In genomic region chr16:67528870-67529638, GRCh38 we compare ENCODE assay signal across 8 cellular contexts. TPM values are rescaled to one million over a fixed set of nuclear protein-coding genes. Genes with fewer than 3 reads are reported as not detected.
DNase-seq lines count a peak whose midpoint lies in the region; ATAC-seq and TF ChIP-seq lines count a peak whose summit lies in the region.

No MANE protein-coding gene starts in this region.

- peak overlapping the region in 1 of 2 donors; percentile 92 for H3K27ac Mint-ChIP-seq in natural killer cell treated with Interleukin-12 subunit alpha and Interleukin-12 subunit beta and Interleukin-15 and Interleukin-18, amount 100 ng/mL, for 72 hours

- H3K9me2 ChIP-seq in DOHH2 (replicated peaks; ENCODE audit: control insufficient read depth, low read length): no peaks in the 10 kb centered on the region

- ATAC-seq in esophagus mucosa (peak; percentile 33), HG03457 (IDR thresholded peaks at IDR 0.05; ENCODE audit: unreplicated experiment) (no peak)
- ATAC-seq in natural killer cell treated with Interleukin-12 subunit alpha and Interleukin-12 subunit beta and Interleukin-15 and Interleukin-18, amount 100 ng/mL, for 72 hours: peak; percentile 54 to 75

- TF ChIP-seq CTCF in DOHH2 (IDR thresholded peaks at IDR 0.05; ENCODE audit: low read depth, low read length, poor library complexity, severe bottlenecking): no peak
- TF ChIP-seq CTCF in HL-60 (IDR thresholded peaks at IDR 0.05; ENCODE audit: insufficient read depth, low read length): no peak

- H3K27me3 ChIP-seq in DOHH2 (ENCODE audit: control insufficient read depth, low read length) (peaks cover 9% of the 10 kb centered on the region), HL-60 (ENCODE audit: insufficient read depth, poor library complexity, severe bottlenecking) (no peaks in the 10 kb centered on the region)

- DNase-seq in HL-60 (ENCODE audit: low read depth in 1 of 2, low spot score in 1 of 2) (peak in 1 of 2 experiments; percentile 38), pons (ENCODE audit: low spot score) (no peak), NCI-H510A (lab: John Stamatoyannopoulos, UW) (no peak)
- peak; percentile 23 for DNase-seq in activated CD4-positive, alpha-beta T cell treated with anti-CD3 and anti-CD28 coated beads, Interleukin-2, amount 50 U/mL, for 1 hour
- DNase-seq in natural killer cell treated with Interleukin-12 subunit alpha and Interleukin-12 subunit beta and Interleukin-15 and Interleukin-18, amount 100 ng/mL, for 72 hours (ENCODE audit: low spot score): no peak

- no peaks in the 10 kb centered on the region for H3K36me3 ChIP-seq in DOHH2 (ENCODE audit: control insufficient read depth, low read length)

- H4K20me1 ChIP-seq in DOHH2 (ENCODE audit: control insufficient read depth, insufficient read depth, low read depth, low read length): 0 out of 2 replicates have a peak, but pooled peaks cover 4% of the 10 kb centered on the region

- peak overlapping the region; percentile 98 for H3K4me2 ChIP-seq in DOHH2 (ENCODE audit: low read length)

- peaks cover 12% of the 10 kb centered on the region for H3F3A ChIP-seq in DOHH2 (ENCODE audit: control insufficient read depth, insufficient read depth)

- peaks cover 54% of the 10 kb centered on the region for H3K4me1 ChIP-seq in DOHH2 (ENCODE audit: control insufficient read depth, low read length)

- H3K4me1 Mint-ChIP-seq in natural killer cell treated with Interleukin-12 subunit alpha and Interleukin-12 subunit beta and Interleukin-15 and Interleukin-18, amount 100 ng/mL, for 72 hours (ENCODE audit: low read depth in 2 of 2): peaks cover 19 to 20% of the 10 kb centered on the region in 2 donors

- H3K36me3 Mint-ChIP-seq in natural killer cell treated with Interleukin-12 subunit alpha and Interleukin-12 subunit beta and Interleukin-15 and Interleukin-18, amount 100 ng/mL, for 72 hours: no peaks in the 10 kb centered on the region

- peaks cover 0 to 4% of the 10 kb centered on the region in 2 donors for H3K27me3 Mint-ChIP-seq in natural killer cell treated with Interleukin-12 subunit alpha and Interleukin-12 subunit beta and Interleukin-15 and Interleukin-18, amount 100 ng/mL, for 72 hours

- H3K9me3 Mint-ChIP-seq in natural killer cell treated with Interleukin-12 subunit alpha and Interleukin-12 subunit beta and Interleukin-15 and Interleukin-18, amount 100 ng/mL, for 72 hours: no peaks in the 10 kb centered on the region

- peak overlapping the region; percentile 85 for H3K4me3 ChIP-seq in DOHH2 (ENCODE audit: low read length)
- H3K4me3 ChIP-seq in HL-60 (replicated peaks; ENCODE audit: insufficient read depth, low read length): peak overlapping the region; percentile 63

- peak overlapping the region; percentile 83 for H3K4me3 Mint-ChIP-seq in natural killer cell treated with Interleukin-12 subunit alpha and Interleukin-12 subunit beta and Interleukin-15 and Interleukin-18, amount 100 ng/mL, for 72 hours

- H3K79me2 ChIP-seq in DOHH2 (ENCODE audit: control insufficient read depth, low read length): peaks cover 8% of the 10 kb centered on the region

- H3K9me3 ChIP-seq in DOHH2 (ENCODE audit: control insufficient read depth, insufficient read depth, low read length): no peaks in the 10 kb centered on the region

- H3K27ac ChIP-seq in DOHH2 (ENCODE audit: low read depth, low read length) (peak overlapping the region; percentile 89; the same call in 1 of the 2 replicates), HL-60 (replicated peaks) (peak overlapping the region; percentile 52)

RNA-seq across cellular contexts. Expression of gene RIPOR1, which starts 0.4 kb away (rescaled TPM):
- 14.3 TPM for total RNA-seq in esophagus mucosa
- total RNA-seq in natural killer cell treated with Interleukin-12 subunit alpha and Interleukin-12 subunit beta and Interleukin-15 and Interleukin-18, amount 100 ng/mL, for 72 hours: 10 to 100 TPM; 47.7 to 48.2 TPM

RNA-seq across cellular contexts. Expression of gene CTCF, which starts 33.3 kb away (rescaled TPM):
- total RNA-seq in esophagus mucosa: 28.3 TPM
- total RNA-seq in natural killer cell treated with Interleukin-12 subunit alpha and Interleukin-12 subunit beta and Interleukin-15 and Interleukin-18, amount 100 ng/mL, for 72 hours: 10 to 100 TPM; 54.3 to 72.4 TPM

RNA-seq across cellular contexts. Expression of gene AGRP, which starts 45.7 kb away (rescaled TPM):
- total RNA-seq in esophagus mucosa: not detected
- total RNA-seq in natural killer cell treated with Interleukin-12 subunit alpha and Interleukin-12 subunit beta and Interleukin-15 and Interleukin-18, amount 100 ng/mL, for 72 hours: not detected

RNA-seq across cellular contexts. Expression of gene ATP6V0D1, which starts 48.1 kb away (rescaled TPM):
- total RNA-seq in esophagus mucosa: 80.9 TPM
- total RNA-seq in natural killer cell treated with Interleukin-12 subunit alpha and Interleukin-12 subunit beta and Interleukin-15 and Interleukin-18, amount 100 ng/mL, for 72 hours: 10 to 100 TPM; 66.9 to 85.5 TPM
